Comparison of ENCODE assay signal across 21 cellular contexts in the genomic region with DNA sequence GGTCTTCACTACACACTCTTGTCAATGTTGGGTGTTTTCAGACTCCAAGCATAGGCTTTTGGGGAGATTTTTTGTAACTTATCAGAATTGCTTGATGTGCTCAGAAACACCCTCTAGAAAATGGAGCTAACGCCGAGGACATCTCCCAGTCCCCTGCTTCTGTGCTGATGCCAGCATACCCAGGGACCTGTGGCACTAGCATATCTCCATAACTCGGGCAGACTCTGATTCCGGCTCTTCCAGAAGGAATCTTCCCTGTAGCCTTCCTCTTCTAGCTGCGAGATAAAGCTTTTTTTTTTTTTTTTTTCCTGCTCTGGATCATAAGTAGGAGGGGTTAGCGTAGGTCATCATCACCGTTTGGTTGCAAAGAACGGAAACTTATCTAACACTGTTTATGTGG.
A peak's percentile ranks its signal among the peaks of the same experiment; 100 is the strongest.
DNase-seq lines count a peak whose midpoint lies in the region; ATAC-seq and TF ChIP-seq lines count a peak whose summit lies in the region.
"Had no signal": no experiment of that assay in that cellular context is flagged by ENCODE, and none has a peak within 500 bp of the region (broad histone marks: within the 10 kb centered on the region; RNA-seq: fewer than 3 reads in every experiment).

No MANE protein-coding gene starts in this region.

- H2BK15ac ChIP-seq in H9 (ENCODE audit: low read depth, low read length): no peak overlapping the region

- H3K4me2 ChIP-seq in H9 (ENCODE audit: insufficient read depth, insufficient read length, low read length): no peak overlapping the region
- H3K4me2 ChIP-seq: BLaER1 had no signal

- no peak overlapping the region for H2AFZ ChIP-seq in H9 (ENCODE audit: low read length)

- H4K5ac ChIP-seq in H9 (ENCODE audit: insufficient read length, low read depth, low read length): no peak overlapping the region

- H3K4me1 ChIP-seq in H9 (ENCODE audit: insufficient read depth, low read length): no peaks in the 10 kb centered on the region
- H3K4me1 ChIP-seq: BE2C, BLaER1 had no signal

- no peak overlapping the region for H2BK12ac ChIP-seq in H9 (ENCODE audit: insufficient read length, low read depth, low read length)

- DNase-seq in H9 (no peak), cerebellar cortex (ENCODE audit: low spot score) (peak; percentile 54), chondrocyte (ENCODE audit: low spot score) (no peak), NCI-H1694 (lab: John Stamatoyannopoulos, UW) (no peak)
- DNase-seq: 8988T; ACHN; BE2C; CD4-positive, alpha-beta memory T cell; CD4-positive, CD25-positive, alpha-beta regulatory T cell; CD8-positive, alpha-beta memory T cell; COR-L47; DMS 273 treated with DMSO at 0.1 percent for 48 hours; DMS153; DMS53; DMS79; DND-41; GDM1 had no signal

- H3K23me2 ChIP-seq in H9 (ENCODE audit: insufficient read length, low read depth, low read length, poor library complexity, severe bottlenecking): no peaks in the 10 kb centered on the region

- no peak overlapping the region for H2BK20ac ChIP-seq in H9 (ENCODE audit: low read depth, low read length, poor library complexity, severe bottlenecking)

- ATAC-seq in GM21717 (IDR thresholded peaks at IDR 0.05; ENCODE audit: unreplicated experiment): no peak
- ATAC-seq: GM12878 had no signal

- no peaks in the 10 kb centered on the region for H4K20me1 ChIP-seq in H9 (ENCODE audit: control insufficient read depth, insufficient read depth, insufficient read length)
- H4K20me1 ChIP-seq: BLaER1 had no signal

- H3K79me2 ChIP-seq in H9 (ENCODE audit: insufficient read depth, low read length): no peaks in the 10 kb centered on the region

- H3K56ac ChIP-seq in H9 (ENCODE audit: insufficient read length, low read depth, low read length): no peak overlapping the region

- no peaks in the 10 kb centered on the region for H3K27me3 ChIP-seq in H9 (ENCODE audit: insufficient read depth, low read length)
- H3K27me3 ChIP-seq: BE2C, BLaER1 had no signal

- no peak for TF ChIP-seq CTCF in H9 (conservative IDR thresholded peaks at IDR 0.05)
- no peak for TF ChIP-seq CTCF in chondrocyte (IDR thresholded peaks at IDR 0.05)

- H3K9me3 Mint-ChIP-seq in H9 (peaks cover 6% of the 10 kb centered on the region in 2 experiments; a peak in 3 of 5 replicates), chondrocyte (ENCODE audit: low read depth) (peaks cover 4% of the 10 kb centered on the region)

- H3K27me3 Mint-ChIP-seq in H9 (ENCODE audit: low read depth): peaks cover 1% of the 10 kb centered on the region; the same call in 1 of the 2 replicates
- no peaks in the 10 kb centered on the region for H3K27me3 Mint-ChIP-seq in chondrocyte (ENCODE audit: low read depth)
- H3K27me3 Mint-ChIP-seq: CD4-positive, alpha-beta memory T cell; CD4-positive, CD25-positive, alpha-beta regulatory T cell had no signal

- no peak overlapping the region for H2AK5ac ChIP-seq in H9 (ENCODE audit: insufficient read length, low read length)

- no peak overlapping the region for H3K9ac ChIP-seq in H9 (ENCODE audit: extremely low read depth, insufficient read length, low read length)
- H3K9ac ChIP-seq: BLaER1 had no signal

- no peak overlapping the region for H4K91ac ChIP-seq in H9 (ENCODE audit: insufficient read length, low read depth, low read length)

- no peaks in the 10 kb centered on the region for H3K9me3 ChIP-seq in H9 (ENCODE audit: control insufficient read depth, low read depth, low read length)
- H3K9me3 ChIP-seq: BE2C, BLaER1 had no signal

- WGBS in H9 (ENCODE audit: extremely low coverage, insufficient read length, low lambda C conversion rate): no CpG with 5 or more reads among the region's 8 CpGs

- H4K8ac ChIP-seq in H9 (replicated peaks; ENCODE audit: insufficient read length, low read depth, low read length): no peak overlapping the region

- H3K18ac ChIP-seq in H9 (ENCODE audit: insufficient read length, low read depth, low read length): no peak overlapping the region

- H3K23ac ChIP-seq in H9 (ENCODE audit: insufficient read length, low read depth, low read length): no peak overlapping the region

- no peak overlapping the region for H3K4ac ChIP-seq in H9 (ENCODE audit: low read depth, low read length)

- H2BK5ac ChIP-seq in H9 (ENCODE audit: insufficient read length, low read length): no peak overlapping the region

- H3K79me1 ChIP-seq in H9 (ENCODE audit: insufficient read depth, low read depth, low read length, poor library complexity, severe bottlenecking): no peaks in the 10 kb centered on the region

- H3K36me3 Mint-ChIP-seq in H9 (ENCODE audit: insufficient read depth in 1 of 3, low read depth in 3 of 3): peaks cover 9 to 17% (median 16%) of the 10 kb centered on the region in 3 experiments
- H3K36me3 Mint-ChIP-seq in chondrocyte (ENCODE audit: low read depth): peaks cover 2% of the 10 kb centered on the region
- H3K36me3 Mint-ChIP-seq: CD14-positive monocyte; CD4-positive, alpha-beta memory T cell; CD4-positive, CD25-positive, alpha-beta regulatory T cell; CD8-positive, alpha-beta memory T cell had no signal

- peaks cover 8 to 9% of the 10 kb centered on the region in 2 experiments for H3K4me1 Mint-ChIP-seq in H9
- peaks cover 2% of the 10 kb centered on the region for H3K4me1 Mint-ChIP-seq in chondrocyte (ENCODE audit: low read depth)
- H3K4me1 Mint-ChIP-seq: CD14-positive monocyte; CD4-positive, alpha-beta memory T cell; CD4-positive, CD25-positive, alpha-beta regulatory T cell; CD8-positive, alpha-beta memory T cell had no signal

- H3K4me3 Mint-ChIP-seq in H9 (no peak overlapping the region), chondrocyte (ENCODE audit: unreplicated experiment) (no peak overlapping the region)
- H3K4me3 Mint-ChIP-seq: CD14-positive monocyte; CD4-positive, alpha-beta memory T cell; CD4-positive, CD25-positive, alpha-beta regulatory T cell; CD8-positive, alpha-beta memory T cell had no signal

- H3T11ph ChIP-seq in H9 (ENCODE audit: low read length): no peak overlapping the region

- no peak overlapping the region for H3K27ac ChIP-seq in H9 (ENCODE audit: insufficient read length, low read depth, low read length)
- H3K27ac ChIP-seq: BLaER1 had no signal

- H2BK120ac ChIP-seq in H9 (ENCODE audit: low read depth, low read length, poor library complexity, severe bottlenecking): no peak overlapping the region

- H3K27ac Mint-ChIP-seq in H9 (peak overlapping the region in 2 of 3 experiments; percentile 29 to 60; a peak in 3 of 7 replicates), chondrocyte (ENCODE audit: unreplicated experiment) (no peak overlapping the region)
- H3K27ac Mint-ChIP-seq: CD14-positive monocyte; CD4-positive, alpha-beta memory T cell; CD4-positive, CD25-positive, alpha-beta regulatory T cell; CD8-positive, alpha-beta memory T cell had no signal

- H3K14ac ChIP-seq in H9 (ENCODE audit: insufficient read depth, low read length): no peak overlapping the region
